ENCODE assay signal across 1 cellular context in genomic region chr6:108119212-108120141, GRCh38.
TF ChIP-seq lines count a peak whose summit lies in the region.

No MANE protein-coding gene starts in this region.

TF ChIP-seq in HepG2, 621 proteins besides CTCF, POLR2A, EP300 and RAD21:
- TF ChIP-seq SATB2 (CRISPR knock-in tag; IDR thresholded peaks at IDR 0.05) (no peak), ZFP41 (CRISPR knock-in tag; IDR thresholded peaks at IDR 0.05; ENCODE audit: borderline replicate concordance) (no peak), ZNF224 (CRISPR knock-in tag; IDR thresholded peaks at IDR 0.05) (no peak), ZNF343 (CRISPR knock-in tag; IDR thresholded peaks at IDR 0.05) (no peak), SCMH1 (CRISPR knock-in tag; IDR thresholded peaks at IDR 0.05; ENCODE audit: borderline replicate concordance) (no peak), ZNF44 (CRISPR knock-in tag; IDR thresholded peaks at IDR 0.05) (no peak), USF2 (IDR thresholded peaks at IDR 0.05; ENCODE audit: low read depth, low read length) (no peak), USF2 (CRISPR knock-in tag; IDR thresholded peaks at IDR 0.05; ENCODE audit: borderline replicate concordance) (no peak), ZNF274 (CRISPR knock-in tag; IDR thresholded peaks at IDR 0.05) (no peak), MEF2D (CRISPR knock-in tag; IDR thresholded peaks at IDR 0.05) (no peak), ZNF562 (CRISPR knock-in tag; IDR thresholded peaks at IDR 0.05; ENCODE audit: borderline replicate concordance) (no peak), ZNF556 (CRISPR knock-in tag; IDR thresholded peaks at IDR 0.05; ENCODE audit: borderline replicate concordance) (no peak), ZNF547 (CRISPR knock-in tag; IDR thresholded peaks at IDR 0.05) (no peak), MLXIP (CRISPR knock-in tag; IDR thresholded peaks at IDR 0.05; ENCODE audit: borderline replicate concordance) (no peak), ARHGAP35 (CRISPR knock-in tag; IDR thresholded peaks at IDR 0.05; ENCODE audit: borderline replicate concordance) (no peak)
